26 cellular contexts compared by ENCODE assay signal in the genomic region with DNA sequence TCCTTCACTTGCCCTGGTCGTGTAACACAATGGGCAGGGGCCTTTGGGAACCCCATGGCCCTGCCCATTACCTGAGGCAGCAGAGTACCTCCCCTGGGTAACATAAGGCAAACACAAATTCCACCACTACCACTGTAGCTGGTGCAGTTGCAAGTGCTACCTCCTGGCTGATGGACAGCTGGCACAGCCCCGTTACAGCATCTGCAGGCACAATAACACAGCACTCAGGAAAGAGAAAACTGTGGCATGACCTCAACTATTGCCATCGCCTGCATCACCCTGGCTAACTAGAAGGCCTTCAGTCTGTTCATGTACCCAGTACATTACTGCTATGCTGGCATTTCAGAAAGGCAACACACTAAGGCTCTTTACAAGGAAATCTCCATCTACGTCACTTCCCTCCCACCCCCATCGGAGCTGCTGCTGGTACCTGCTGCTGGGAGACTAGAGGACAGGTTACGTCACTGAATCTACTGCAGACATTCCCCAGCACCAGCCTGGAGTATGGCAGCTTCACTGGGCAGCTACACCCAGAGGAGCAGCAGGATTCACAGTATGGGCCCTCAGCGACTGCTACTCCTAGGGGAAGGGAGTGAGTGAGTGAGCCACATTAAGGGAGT. TPM values are rescaled to one million over a fixed set of nuclear protein-coding genes. Genes with fewer than 3 reads are reported as not detected.
"Had no signal": no experiment of that assay in that cellular context is flagged by ENCODE, and none has a peak within 500 bp of the region (broad histone marks: within the 10 kb centered on the region; RNA-seq: fewer than 3 reads in every experiment).

No MANE protein-coding gene starts in this region.

- H3K9ac ChIP-seq: parathyroid adenoma had no signal

- H2AFZ ChIP-seq: parathyroid adenoma had no signal

- H3K4me1 Mint-ChIP-seq: nephron progenitor cell had no signal

- H3K27me3 ChIP-seq: esophagus squamous epithelium, right atrium auricular region, sigmoid colon, tibial nerve, upper lobe of right lung, uterus had no signal

- H3K4me1 ChIP-seq: parathyroid adenoma, right atrium auricular region, sigmoid colon, tibial nerve, uterus had no signal

- H3K27ac ChIP-seq: coronary artery, esophagus squamous epithelium, left ventricle myocardium inferior, lower lobe of right lung, parathyroid adenoma, right atrium auricular region, sigmoid colon, thoracic aorta, tibial nerve, upper lobe of right lung, uterus had no signal

- H3K4me3 Mint-ChIP-seq: immature natural killer cell; naive thymus-derived CD8-positive, alpha-beta T cell; nephron progenitor cell; stimulated activated effector memory CD8-positive, alpha-beta T cell treated with anti-CD3 and anti-CD28 coated beads, Interleukin-12 subunit alpha, Interleukin-12 subunit beta, amount 100 ng/mL, for 72 hours had no signal

- H3K36me3 Mint-ChIP-seq: stimulated activated effector memory CD8-positive, alpha-beta T cell treated with anti-CD3 and anti-CD28 coated beads, Interleukin-12 subunit alpha, Interleukin-12 subunit beta, amount 100 ng/mL, for 72 hours had no signal

- H3K9me3 ChIP-seq: esophagus squamous epithelium, lower lobe of right lung, upper lobe of right lung, uterus had no signal

- H3K4me3 ChIP-seq: coronary artery, esophagus squamous epithelium, left ventricle myocardium inferior, lower lobe of right lung, right atrium auricular region, sigmoid colon, thoracic aorta, tibial nerve, upper lobe of right lung, uterus had no signal

- H3K36me3 ChIP-seq: right atrium auricular region, thoracic aorta, upper lobe of right lung, uterus had no signal

- H3K27ac Mint-ChIP-seq: immature natural killer cell; naive thymus-derived CD8-positive, alpha-beta T cell; nephron progenitor cell; progenitor cell of endocrine pancreas; stimulated activated effector memory CD8-positive, alpha-beta T cell treated with anti-CD3 and anti-CD28 coated beads, Interleukin-12 subunit alpha, Interleukin-12 subunit beta, amount 100 ng/mL, for 72 hours had no signal

- H3K27me3 Mint-ChIP-seq: naive thymus-derived CD8-positive, alpha-beta T cell; progenitor cell of endocrine pancreas had no signal

- DNase-seq: dermis blood vessel endothelial cell; effector memory CD4-positive, alpha-beta T cell; erythroblast; esophagus squamous epithelium; foreskin melanocyte; glutamatergic neuron; hypothalamus; immature natural killer cell; left ventricle myocardium inferior; lower lobe of right lung; naive thymus-derived CD8-positive, alpha-beta T cell; nephron progenitor cell; sigmoid colon; stimulated activated CD4-positive, alpha-beta T cell treated with anti-CD3 and anti-CD28 coated beads, Interleukin-2, amount 100 ng/mL, for 24 hours; stimulated activated CD4-positive, alpha-beta T cell treated with anti-CD3 and anti-CD28 coated beads, Interleukin-4, amount 100 ng/mL, for 24 hours; stimulated activated naive CD4-positive, alpha-beta T cell treated with Interleukin-2 at 50 U/mL for 16 hours; upper lobe of right lung; uterus had no signal

- ATAC-seq: lower lobe of right lung; naive thymus-derived CD8-positive, alpha-beta T cell; stimulated activated effector memory CD8-positive, alpha-beta T cell treated with anti-CD3 and anti-CD28 coated beads, Interleukin-12 subunit alpha, Interleukin-12 subunit beta, amount 100 ng/mL, for 72 hours; upper lobe of right lung had no signal

RNA-seq across cellular contexts. Expression of gene TIGD4, which starts 39.6 kb away (rescaled TPM):
- total RNA-seq: mesenteric fat pad, upper lobe of right lung had no signal
